Comparison of ENCODE assay signal across 1 cellular context in the genomic region with DNA sequence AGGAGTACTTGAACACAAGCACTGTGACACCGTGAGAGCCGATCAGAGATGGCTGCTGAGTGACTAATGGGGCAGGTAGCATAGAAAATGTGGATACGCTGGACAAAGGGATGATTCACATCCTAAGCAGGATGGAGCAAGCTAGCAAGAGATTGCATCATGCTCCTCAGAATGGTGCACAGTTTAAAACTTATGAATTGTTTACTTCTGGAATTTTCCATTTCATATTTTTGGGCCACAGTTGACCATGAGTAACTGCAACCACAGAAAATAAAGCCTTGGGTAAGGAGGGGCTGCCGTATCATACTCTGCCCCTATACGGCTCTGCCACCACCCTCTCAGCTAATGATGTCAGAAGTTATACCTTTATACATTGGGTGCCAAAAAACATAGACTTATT.
TF ChIP-seq lines count a peak whose summit lies in the region.

No MANE protein-coding gene starts in this region.

TF ChIP-seq in SK-N-SH, 30 proteins besides CTCF, POLR2A, EP300 and RAD21 (continued from another document):
- no peak for TF ChIP-seq IRF3 (IDR thresholded peaks at IDR 0.05; ENCODE audit: low read depth, low read length)
TF ChIP-seq in SK-N-SH: peak in this region for 6.
